ENCODE assay signal across 26 cellular contexts in genomic region chr19:46022431-46023310, GRCh38. TPM values are rescaled to one million over a fixed set of nuclear protein-coding genes. Genes with fewer than 3 reads are reported as not detected.
A peak's percentile ranks its signal among the peaks of the same experiment; 100 is the strongest.
DNase-seq lines count a peak whose midpoint lies in the region; ATAC-seq and TF ChIP-seq lines count a peak whose summit lies in the region.
"Had no signal": no experiment of that assay in that cellular context is flagged by ENCODE, and none has a peak within 500 bp of the region (broad histone marks: within the 10 kb centered on the region; RNA-seq: fewer than 3 reads in every experiment).

Gene PGLYRP1, minus strand, starts transcription at chr19:46023053. Its CDS starts 32 bp downstream, at chr19:46023021.

- DNase-seq in right cardiac atrium = peak in 1 of 3 donors; percentile 46
- no peak for DNase-seq in cardiac septum (ENCODE audit: low spot score)
- DNase-seq in iPS-NIHi11 (ENCODE audit: low spot score) = peak; percentile 14
- peak; percentile 78 for DNase-seq in posterior vena cava (ENCODE audit: low spot score)
- no peak for DNase-seq in NCI-H524 (lab: John Stamatoyannopoulos, UW)
- no peak for DNase-seq in endothelial cell (ENCODE audit: low spot score)
- DNase-seq in prostate gland (ENCODE audit: low spot score) = no peak
- DNase-seq: ACHN; activated naive CD8-positive, alpha-beta T cell treated with anti-CD3 and anti-CD28 coated beads for 36 hours; cerebellar nuclear complex; effector CD4-positive, alpha-beta T cell; gastrocnemius medialis; NCI-H1048; NCI-H526; nephron progenitor cell; OCI-M1; SIG-M5; stimulated activated CD8-positive, alpha-beta memory T cell treated with anti-CD3 and anti-CD28 coated beads, Interleukin-4, amount 100 ng/mL, for 48 hours had no signal

- no peaks in the 10 kb centered on the region for H3K36me3 ChIP-seq in prostate gland
- H3K36me3 ChIP-seq: gastrocnemius medialis, vagina had no signal

- no peaks in the 10 kb centered on the region for H3K4me1 Mint-ChIP-seq in endothelial cell (ENCODE audit: unreplicated experiment)
- H3K4me1 Mint-ChIP-seq: mesothelial cell of epicardium, nephron progenitor cell had no signal

- ATAC-seq in right cardiac atrium = peak; percentile 12 to 20
- no peak for ATAC-seq in HG03469 (IDR thresholded peaks at IDR 0.05; ENCODE audit: unreplicated experiment)
- ATAC-seq: activated T-helper 17 cell treated with anti-CD3 and anti-CD28 coated beads, Interleukin-2, amount 50 U/mL, for 72 hours; gastrocnemius medialis had no signal

- H3K4me3 ChIP-seq in right cardiac atrium (ENCODE audit: low read length) (no peak within 1 kb of the TSS), prostate gland (no peak within 1 kb of the TSS)
- H3K4me3 ChIP-seq: gastrocnemius medialis, vagina had no signal

- peaks cover 2% of the 10 kb centered on the region for H3K27me3 ChIP-seq in right cardiac atrium (ENCODE audit: control insufficient read depth, insufficient read depth)
- no peaks in the 10 kb centered on the region for H3K27me3 ChIP-seq in prostate gland (replicated peaks; ENCODE audit: insufficient read depth)
- H3K27me3 ChIP-seq: vagina had no signal

- H3K9me3 ChIP-seq in right cardiac atrium (ENCODE audit: control insufficient read depth, low read length) (no peaks in the 10 kb centered on the region), prostate gland (no peaks in the 10 kb centered on the region)
- H3K9me3 ChIP-seq: gastrocnemius medialis, vagina had no signal

- intact Hi-C loops in right cardiac atrium (cut with DNase I) = no loop called here
- intact Hi-C loops in cardiac septum (cut with DNase I) = no loop called here
- intact Hi-C loops in posterior vena cava (cut with DNase I) = loop anchor here in 1 of 2 donors (10.0 kb wide), 1 partner anchor 242 kb away; no protein-coding TSS in a partner anchor
- intact Hi-C loops in prostate gland (cut with DNase I) = no loop called here

- H3K4me1 ChIP-seq in right cardiac atrium (ENCODE audit: control insufficient read depth, insufficient read depth, low read length) = no peaks in the 10 kb centered on the region
- no peaks in the 10 kb centered on the region for H3K4me1 ChIP-seq in prostate gland (replicated peaks)
- H3K4me1 ChIP-seq: gastrocnemius medialis, vagina had no signal

- TF ChIP-seq POLR2A in prostate gland (IDR thresholded peaks at IDR 0.05) = no peak

- no peaks in the 10 kb centered on the region for H3K9me3 Mint-ChIP-seq in endothelial cell (ENCODE audit: unreplicated experiment)
- H3K9me3 Mint-ChIP-seq: activated naive CD8-positive, alpha-beta T cell treated with anti-CD3 and anti-CD28 coated beads for 36 hours; activated T-helper 17 cell treated with anti-CD3 and anti-CD28 coated beads, Interleukin-2, amount 50 U/mL, for 72 hours had no signal

- H3K36me3 Mint-ChIP-seq in endothelial cell (ENCODE audit: low read depth, unreplicated experiment) = peaks cover 7% of the 10 kb centered on the region

- peaks cover 8% of the 10 kb centered on the region for H3K27me3 Mint-ChIP-seq in endothelial cell (ENCODE audit: unreplicated experiment)

- no peak within 1 kb of the TSS for H3K27ac ChIP-seq in right cardiac atrium (ENCODE audit: low read length)
- no peak within 1 kb of the TSS for H3K27ac ChIP-seq in prostate gland
- H3K27ac ChIP-seq: C4-2B, gastrocnemius medialis, vagina had no signal

- no peak within 1 kb of the TSS for H3K4me3 Mint-ChIP-seq in endothelial cell (ENCODE audit: unreplicated experiment)
- H3K4me3 Mint-ChIP-seq: activated naive CD8-positive, alpha-beta T cell treated with anti-CD3 and anti-CD28 coated beads for 36 hours; activated T-helper 17 cell treated with anti-CD3 and anti-CD28 coated beads, Interleukin-2, amount 50 U/mL, for 72 hours; mesothelial cell of epicardium; nephron progenitor cell had no signal

- 22% methylated on average over 47 of the region's 47 CpGs for WGBS in right cardiac atrium
- 35% methylated on average over 41 of the region's 47 CpGs for WGBS in prostate gland

- TF ChIP-seq CTCF in endothelial cell (IDR thresholded peaks at IDR 0.05; ENCODE audit: unreplicated experiment) (no peak), prostate gland (IDR thresholded peaks at IDR 0.05) (no peak)

- no peak within 1 kb of the TSS for H3K27ac Mint-ChIP-seq in endothelial cell (ENCODE audit: unreplicated experiment)
- H3K27ac Mint-ChIP-seq: activated naive CD8-positive, alpha-beta T cell treated with anti-CD3 and anti-CD28 coated beads for 36 hours; activated T-helper 17 cell treated with anti-CD3 and anti-CD28 coated beads, Interleukin-2, amount 50 U/mL, for 72 hours; mesothelial cell of epicardium; nephron progenitor cell had no signal

RNA-seq across cellular contexts. Expression of gene PGLYRP1, which starts in this region (rescaled TPM):
- total RNA-seq in right cardiac atrium (not detected), cardiac septum (0.59 TPM), posterior vena cava (not detected), endothelial cell (ENCODE audit: unreplicated experiment) (0.54 TPM), prostate gland (not detected)
- not detected for polyA plus RNA-seq in right cardiac atrium
- total RNA-seq: activated naive CD8-positive, alpha-beta T cell treated with anti-CD3 and anti-CD28 coated beads for 36 hours; activated T-helper 17 cell treated with anti-CD3 and anti-CD28 coated beads, Interleukin-2, amount 50 U/mL, for 72 hours; esophagus mucosa; gastrocnemius medialis; HT-29; mesothelial cell of epicardium; pulmonary artery endothelial cell; vagina had no signal

Comparison
In these comparisons a context has a peak if more than half of its experiments do, and no peak if none do; other contexts are left out.
1. Peak in ATAC-seq in right cardiac atrium; RNA of the gene not detected or under 1 TPM.
2. Peak in DNase-seq in posterior vena cava; RNA of the gene not detected or under 1 TPM.